14 cellular contexts compared by ENCODE assay signal in the genomic region with DNA sequence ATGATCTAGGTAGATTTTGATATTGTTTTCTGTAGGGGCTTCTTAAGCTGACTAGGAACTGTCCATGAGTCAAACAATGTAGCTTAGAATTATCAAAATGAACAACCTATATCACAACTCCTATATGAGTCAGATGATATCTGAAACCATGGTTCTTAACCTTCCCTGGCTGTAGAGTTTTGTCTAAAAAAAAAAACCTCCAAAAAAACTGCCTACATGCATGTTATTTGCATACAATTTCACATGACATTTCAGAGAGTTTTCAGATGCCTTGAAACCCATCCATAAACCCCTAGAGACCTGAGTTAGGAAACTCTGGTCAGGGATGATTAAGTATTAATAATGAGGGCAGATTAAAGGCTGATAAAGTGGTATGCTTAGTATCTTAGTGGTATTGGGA.
A peak's percentile ranks its signal among the peaks of the same experiment; 100 is the strongest.
DNase-seq lines count a peak whose midpoint lies in the region; ATAC-seq lines count a peak whose summit lies in the region.
"Had no signal": no experiment of that assay in that cellular context is flagged by ENCODE, and none has a peak within 500 bp of the region (broad histone marks: within the 10 kb centered on the region; RNA-seq: fewer than 3 reads in every experiment).

No MANE protein-coding gene starts in this region.

- ATAC-seq in activated T-cell treated with anti-CD3 and anti-CD28 coated beads, Interleukin-2, amount 50 U/mL, for 72 hours (replicated peaks in 1 of 2), result peak; percentile 97
- ATAC-seq in HG02623 (IDR thresholded peaks at IDR 0.05; ENCODE audit: unreplicated experiment), result peak; percentile 85
- ATAC-seq in HG03442 (IDR thresholded peaks at IDR 0.05; ENCODE audit: unreplicated experiment), result peak; percentile 91
- peak; percentile 91 for ATAC-seq in stimulated activated naive CD8-positive, alpha-beta T cell treated with anti-CD3 and anti-CD28 coated beads, Interleukin-15, amount 100 ng/mL, for 72 hours
- ATAC-seq: left cardiac atrium had no signal

- H3K4me1 Mint-ChIP-seq in activated T-cell treated with anti-CD3 and anti-CD28 coated beads, Interleukin-2, amount 50 U/mL, for 72 hours (ENCODE audit: low read depth), result peaks cover 37% of the 10 kb centered on the region
- peaks cover 38% of the 10 kb centered on the region for H3K4me1 Mint-ChIP-seq in stimulated activated naive CD8-positive, alpha-beta T cell treated with anti-CD3 and anti-CD28 coated beads, Interleukin-15, amount 100 ng/mL, for 72 hours
- H3K4me1 Mint-ChIP-seq: nephron had no signal

- DNase-seq in activated T-cell treated with anti-CD3 and anti-CD28 coated beads, Interleukin-2, amount 50 U/mL, for 72 hours, result no peak
- DNase-seq in activated T-cell treated with anti-CD3 and anti-CD28 coated beads, Interleukin-2, amount 50 U/mL, for 1 hour, result no peak
- DNase-seq in stimulated activated naive CD8-positive, alpha-beta T cell treated with anti-CD3 and anti-CD28 coated beads, Interleukin-15, amount 100 ng/mL, for 72 hours, result no peak
- DNase-seq in C1 segment of cervical spinal cord (lab: John Stamatoyannopoulos, UW) (no peak), NCI-H2081 (lab: John Stamatoyannopoulos, UW) (no peak), occipital lobe (lab: John Stamatoyannopoulos, UW) (no peak)
- DNase-seq: ACHN; activated effector memory CD4-positive, alpha-beta T cell treated with anti-CD3 and anti-CD28 coated beads, Interleukin-2, amount 50 U/mL, for 16 hours; DMS53; left cardiac atrium; NCI-H2107 had no signal

- H3K36me3 Mint-ChIP-seq in activated T-cell treated with anti-CD3 and anti-CD28 coated beads, Interleukin-2, amount 50 U/mL, for 72 hours (ENCODE audit: insufficient read depth in 2 of 2), result peaks cover 0 to 2% of the 10 kb centered on the region in 2 donors

- no peaks in the 10 kb centered on the region for H3K27me3 Mint-ChIP-seq in activated T-cell treated with anti-CD3 and anti-CD28 coated beads, Interleukin-2, amount 50 U/mL, for 72 hours (ENCODE audit: low read depth)
- no peaks in the 10 kb centered on the region for H3K27me3 Mint-ChIP-seq in stimulated activated naive CD8-positive, alpha-beta T cell treated with anti-CD3 and anti-CD28 coated beads, Interleukin-15, amount 100 ng/mL, for 72 hours

- H3K9me3 Mint-ChIP-seq in activated T-cell treated with anti-CD3 and anti-CD28 coated beads, Interleukin-2, amount 50 U/mL, for 72 hours, result no peaks in the 10 kb centered on the region
- no peaks in the 10 kb centered on the region for H3K9me3 Mint-ChIP-seq in stimulated activated naive CD8-positive, alpha-beta T cell treated with anti-CD3 and anti-CD28 coated beads, Interleukin-15, amount 100 ng/mL, for 72 hours
- H3K9me3 Mint-ChIP-seq: nephron had no signal

- peak overlapping the region; percentile 0 to 56 for H3K4me3 Mint-ChIP-seq in activated T-cell treated with anti-CD3 and anti-CD28 coated beads, Interleukin-2, amount 50 U/mL, for 72 hours
- peak overlapping the region; percentile 11 to 52 for H3K4me3 Mint-ChIP-seq in stimulated activated naive CD8-positive, alpha-beta T cell treated with anti-CD3 and anti-CD28 coated beads, Interleukin-15, amount 100 ng/mL, for 72 hours
- H3K4me3 Mint-ChIP-seq: nephron had no signal

- no peak overlapping the region for H3K27ac Mint-ChIP-seq in activated T-cell treated with anti-CD3 and anti-CD28 coated beads, Interleukin-2, amount 50 U/mL, for 72 hours
- peak overlapping the region in 1 of 2 donors; percentile 58 for H3K27ac Mint-ChIP-seq in stimulated activated naive CD8-positive, alpha-beta T cell treated with anti-CD3 and anti-CD28 coated beads, Interleukin-15, amount 100 ng/mL, for 72 hours
- H3K27ac Mint-ChIP-seq: nephron had no signal
